Comparison of ENCODE assay signal across 1 cellular context in genomic region chr21:42892582-42892930, GRCh38.
TF ChIP-seq lines count a peak whose summit lies in the region.

No MANE protein-coding gene starts in this region.

TF ChIP-seq in GM23338, 12 proteins besides CTCF, POLR2A, EP300 and RAD21:
- TF ChIP-seq, protein P1, sequence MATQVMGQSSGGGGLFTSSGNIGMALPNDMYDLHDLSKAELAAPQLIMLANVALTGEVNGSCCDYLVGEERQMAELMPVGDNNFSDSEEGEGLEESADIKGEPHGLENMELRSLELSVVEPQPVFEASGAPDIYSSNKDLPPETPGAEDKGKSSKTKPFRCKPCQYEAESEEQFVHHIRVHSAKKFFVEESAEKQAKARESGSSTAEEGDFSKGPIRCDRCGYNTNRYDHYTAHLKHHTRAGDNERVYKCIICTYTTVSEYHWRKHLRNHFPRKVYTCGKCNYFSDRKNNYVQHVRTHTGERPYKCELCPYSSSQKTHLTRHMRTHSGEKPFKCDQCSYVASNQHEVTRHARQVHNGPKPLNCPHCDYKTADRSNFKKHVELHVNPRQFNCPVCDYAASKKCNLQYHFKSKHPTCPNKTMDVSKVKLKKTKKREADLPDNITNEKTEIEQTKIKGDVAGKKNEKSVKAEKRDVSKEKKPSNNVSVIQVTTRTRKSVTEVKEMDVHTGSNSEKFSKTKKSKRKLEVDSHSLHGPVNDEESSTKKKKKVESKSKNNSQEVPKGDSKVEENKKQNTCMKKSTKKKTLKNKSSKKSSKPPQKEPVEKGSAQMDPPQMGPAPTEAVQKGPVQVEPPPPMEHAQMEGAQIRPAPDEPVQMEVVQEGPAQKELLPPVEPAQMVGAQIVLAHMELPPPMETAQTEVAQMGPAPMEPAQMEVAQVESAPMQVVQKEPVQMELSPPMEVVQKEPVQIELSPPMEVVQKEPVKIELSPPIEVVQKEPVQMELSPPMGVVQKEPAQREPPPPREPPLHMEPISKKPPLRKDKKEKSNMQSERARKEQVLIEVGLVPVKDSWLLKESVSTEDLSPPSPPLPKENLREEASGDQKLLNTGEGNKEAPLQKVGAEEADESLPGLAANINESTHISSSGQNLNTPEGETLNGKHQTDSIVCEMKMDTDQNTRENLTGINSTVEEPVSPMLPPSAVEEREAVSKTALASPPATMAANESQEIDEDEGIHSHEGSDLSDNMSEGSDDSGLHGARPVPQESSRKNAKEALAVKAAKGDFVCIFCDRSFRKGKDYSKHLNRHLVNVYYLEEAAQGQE (IDR thresholded peaks at IDR 0.05; ENCODE audit: unreplicated experiment) = no peak
- TF ChIP-seq, protein P2, sequence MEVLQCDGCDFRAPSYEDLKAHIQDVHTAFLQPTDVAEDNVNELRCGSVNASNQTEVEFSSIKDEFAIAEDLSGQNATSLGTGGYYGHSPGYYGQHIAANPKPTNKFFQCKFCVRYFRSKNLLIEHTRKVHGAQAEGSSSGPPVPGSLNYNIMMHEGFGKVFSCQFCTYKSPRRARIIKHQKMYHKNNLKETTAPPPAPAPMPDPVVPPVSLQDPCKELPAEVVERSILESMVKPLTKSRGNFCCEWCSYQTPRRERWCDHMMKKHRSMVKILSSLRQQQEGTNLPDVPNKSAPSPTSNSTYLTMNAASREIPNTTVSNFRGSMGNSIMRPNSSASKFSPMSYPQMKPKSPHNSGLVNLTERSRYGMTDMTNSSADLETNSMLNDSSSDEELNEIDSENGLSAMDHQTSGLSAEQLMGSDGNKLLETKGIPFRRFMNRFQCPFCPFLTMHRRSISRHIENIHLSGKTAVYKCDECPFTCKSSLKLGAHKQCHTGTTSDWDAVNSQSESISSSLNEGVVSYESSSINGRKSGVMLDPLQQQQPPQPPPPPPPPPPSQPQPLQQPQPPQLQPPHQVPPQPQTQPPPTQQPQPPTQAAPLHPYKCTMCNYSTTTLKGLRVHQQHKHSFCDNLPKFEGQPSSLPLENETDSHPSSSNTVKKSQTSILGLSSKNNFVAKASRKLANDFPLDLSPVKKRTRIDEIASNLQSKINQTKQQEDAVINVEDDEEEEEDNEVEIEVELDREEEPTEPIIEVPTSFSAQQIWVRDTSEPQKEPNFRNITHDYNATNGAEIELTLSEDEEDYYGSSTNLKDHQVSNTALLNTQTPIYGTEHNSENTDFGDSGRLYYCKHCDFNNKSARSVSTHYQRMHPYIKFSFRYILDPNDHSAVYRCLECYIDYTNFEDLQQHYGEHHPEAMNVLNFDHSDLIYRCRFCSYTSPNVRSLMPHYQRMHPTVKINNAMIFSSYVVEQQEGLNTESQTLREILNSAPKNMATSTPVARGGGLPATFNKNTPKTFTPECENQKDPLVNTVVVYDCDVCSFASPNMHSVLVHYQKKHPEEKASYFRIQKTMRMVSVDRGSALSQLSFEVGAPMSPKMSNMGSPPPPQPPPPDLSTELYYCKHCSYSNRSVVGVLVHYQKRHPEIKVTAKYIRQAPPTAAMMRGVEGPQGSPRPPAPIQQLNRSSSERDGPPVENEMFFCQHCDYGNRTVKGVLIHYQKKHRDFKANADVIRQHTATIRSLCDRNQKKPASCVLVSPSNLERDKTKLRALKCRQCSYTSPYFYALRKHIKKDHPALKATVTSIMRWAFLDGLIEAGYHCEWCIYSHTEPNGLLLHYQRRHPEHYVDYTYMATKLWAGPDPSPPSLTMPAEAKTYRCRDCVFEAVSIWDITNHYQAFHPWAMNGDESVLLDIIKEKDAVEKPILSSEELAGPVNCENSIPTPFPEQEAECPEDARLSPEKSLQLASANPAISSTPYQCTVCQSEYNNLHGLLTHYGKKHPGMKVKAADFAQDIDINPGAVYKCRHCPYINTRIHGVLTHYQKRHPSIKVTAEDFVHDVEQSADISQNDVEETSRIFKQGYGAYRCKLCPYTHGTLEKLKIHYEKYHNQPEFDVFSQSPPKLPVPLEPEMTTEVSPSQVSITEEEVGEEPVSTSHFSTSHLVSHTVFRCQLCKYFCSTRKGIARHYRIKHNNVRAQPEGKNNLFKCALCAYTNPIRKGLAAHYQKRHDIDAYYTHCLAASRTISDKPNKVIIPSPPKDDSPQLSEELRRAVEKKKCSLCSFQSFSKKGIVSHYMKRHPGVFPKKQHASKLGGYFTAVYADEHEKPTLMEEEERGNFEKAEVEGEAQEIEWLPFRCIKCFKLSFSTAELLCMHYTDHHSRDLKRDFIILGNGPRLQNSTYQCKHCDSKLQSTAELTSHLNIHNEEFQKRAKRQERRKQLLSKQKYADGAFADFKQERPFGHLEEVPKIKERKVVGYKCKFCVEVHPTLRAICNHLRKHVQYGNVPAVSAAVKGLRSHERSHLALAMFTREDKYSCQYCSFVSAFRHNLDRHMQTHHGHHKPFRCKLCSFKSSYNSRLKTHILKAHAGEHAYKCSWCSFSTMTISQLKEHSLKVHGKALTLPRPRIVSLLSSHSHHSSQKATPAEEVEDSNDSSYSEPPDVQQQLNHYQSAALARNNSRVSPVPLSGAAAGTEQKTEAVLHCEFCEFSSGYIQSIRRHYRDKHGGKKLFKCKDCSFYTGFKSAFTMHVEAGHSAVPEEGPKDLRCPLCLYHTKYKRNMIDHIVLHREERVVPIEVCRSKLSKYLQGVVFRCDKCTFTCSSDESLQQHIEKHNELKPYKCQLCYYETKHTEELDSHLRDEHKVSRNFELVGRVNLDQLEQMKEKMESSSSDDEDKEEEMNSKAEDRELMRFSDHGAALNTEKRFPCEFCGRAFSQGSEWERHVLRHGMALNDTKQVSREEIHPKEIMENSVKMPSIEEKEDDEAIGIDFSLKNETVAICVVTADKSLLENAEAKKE (CRISPR knock-in tag; IDR thresholded peaks at IDR 0.05) = no peak
- TF ChIP-seq NANOG (IDR thresholded peaks at IDR 0.05; ENCODE audit: borderline replicate concordance) = no peak
- TF ChIP-seq ZNF331 (CRISPR knock-in tag; IDR thresholded peaks at IDR 0.05; ENCODE audit: low read depth) = no peak
- no peak for TF ChIP-seq EZH2phosphoT487 (IDR thresholded peaks at IDR 0.05; ENCODE audit: unreplicated experiment)
- no peak for TF ChIP-seq EZH2 (IDR thresholded peaks at IDR 0.05; ENCODE audit: low read depth, unreplicated experiment)
- no peak for TF ChIP-seq JUNB (IDR thresholded peaks at IDR 0.05; ENCODE audit: unreplicated experiment)
- TF ChIP-seq POLR2AphosphoS5 (IDR thresholded peaks at IDR 0.05; ENCODE audit: low read depth) = no peak
- TF ChIP-seq, protein P3, sequence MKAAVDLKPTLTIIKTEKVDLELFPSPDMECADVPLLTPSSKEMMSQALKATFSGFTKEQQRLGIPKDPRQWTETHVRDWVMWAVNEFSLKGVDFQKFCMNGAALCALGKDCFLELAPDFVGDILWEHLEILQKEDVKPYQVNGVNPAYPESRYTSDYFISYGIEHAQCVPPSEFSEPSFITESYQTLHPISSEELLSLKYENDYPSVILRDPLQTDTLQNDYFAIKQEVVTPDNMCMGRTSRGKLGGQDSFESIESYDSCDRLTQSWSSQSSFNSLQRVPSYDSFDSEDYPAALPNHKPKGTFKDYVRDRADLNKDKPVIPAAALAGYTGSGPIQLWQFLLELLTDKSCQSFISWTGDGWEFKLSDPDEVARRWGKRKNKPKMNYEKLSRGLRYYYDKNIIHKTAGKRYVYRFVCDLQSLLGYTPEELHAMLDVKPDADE (IDR thresholded peaks at IDR 0.05) = no peak
- TF ChIP-seq CREB1 (CRISPR knock-in tag; IDR thresholded peaks at IDR 0.05; ENCODE audit: low read depth) = no peak
- TF ChIP-seq ZNF114 (CRISPR knock-in tag; IDR thresholded peaks at IDR 0.05) = no peak
- no peak for TF ChIP-seq STAT1 (IDR thresholded peaks at IDR 0.05; ENCODE audit: unreplicated experiment)
